In genomic region chr7:131488361-131488760, GRCh38 we compare ENCODE assay signal across 1 cellular context.
TF ChIP-seq lines count a peak whose summit lies in the region.

No MANE protein-coding gene starts in this region.

TF ChIP-seq in HepG2, 621 proteins besides CTCF, POLR2A, EP300 and RAD21 (continued from another document):
- TF ChIP-seq ZHX1 (CRISPR knock-in tag; IDR thresholded peaks at IDR 0.05; ENCODE audit: low read depth): no peak
- no peak for TF ChIP-seq KDM6A (CRISPR knock-in tag; IDR thresholded peaks at IDR 0.05; ENCODE audit: low read depth)
- TF ChIP-seq ZNF749 (CRISPR knock-in tag; IDR thresholded peaks at IDR 0.05; ENCODE audit: borderline replicate concordance): no peak
- no peak for TF ChIP-seq NFKBIZ (CRISPR knock-in tag; IDR thresholded peaks at IDR 0.05)
- no peak for TF ChIP-seq TSC22D2 (CRISPR knock-in tag; IDR thresholded peaks at IDR 0.05; ENCODE audit: borderline replicate concordance)
